Comparison of ENCODE assay signal across 8 cellular contexts in genomic region chr5:52798952-52799351, GRCh38. TPM values are rescaled to one million over a fixed set of nuclear protein-coding genes. Genes with fewer than 3 reads are reported as not detected.
DNase-seq lines count a peak whose midpoint lies in the region; ATAC-seq and TF ChIP-seq lines count a peak whose summit lies in the region.

No MANE protein-coding gene starts in this region.

- intact Hi-C loops in esophagus squamous epithelium (cut with DNase I) (no loop called here), psoas muscle (cut with DNase I) (loop anchor here in 1 of 2 donors (10.0 kb wide), 1 partner anchor 296 kb away; no protein-coding TSS in a partner anchor)

- WGBS in esophagus squamous epithelium, 2 donors = 7 to 9% methylated on average over 4 of the region's 4 CpGs
- 1 to 9% (median 5%) methylated on average over 4 of the region's 4 CpGs for WGBS in psoas muscle, 3 donors

- H3K9me3 ChIP-seq in esophagus squamous epithelium = no peaks in the 10 kb centered on the region
- H3K9me3 ChIP-seq in psoas muscle = no peaks in the 10 kb centered on the region

- H3K4me1 ChIP-seq in esophagus squamous epithelium (peaks cover 24 to 91% (median 32%) of the 10 kb centered on the region in 3 donors), psoas muscle (peaks cover 29% of the 10 kb centered on the region)

- H3K27me3 ChIP-seq in esophagus squamous epithelium (no peaks in the 10 kb centered on the region), psoas muscle (ENCODE audit: insufficient read depth in 3 of 3, low read length in 2 of 3) (no peaks in the 10 kb centered on the region)

- peaks cover 0 to 9% (median 0%) of the 10 kb centered on the region in 3 donors for H3K36me3 ChIP-seq in esophagus squamous epithelium
- peaks cover 0 to 10% of the 10 kb centered on the region in 2 donors for H3K36me3 ChIP-seq in psoas muscle (ENCODE audit: insufficient read depth in 1 of 2, low read depth in 1 of 2)

- peak overlapping the region; percentile 66 for H3K4me3 ChIP-seq in GM12865 (ENCODE audit: low read depth, low read length)
- peak overlapping the region; percentile 50 to 83 (median 72) for H3K4me3 ChIP-seq in esophagus squamous epithelium
- peak overlapping the region; percentile 83 for H3K4me3 ChIP-seq in psoas muscle

- ATAC-seq in psoas muscle (no peak), omental fat pad (ENCODE audit: low FRiP score) (no peak), GM19397 (IDR thresholded peaks at IDR 0.05; ENCODE audit: unreplicated experiment) (no peak)

- TF ChIP-seq POLR2A in esophagus squamous epithelium (IDR thresholded peaks at IDR 0.05) = no peak

- H3K27ac ChIP-seq in esophagus squamous epithelium (peak overlapping the region; percentile 88 to 97 (median 94)), psoas muscle (peak overlapping the region; percentile 94)

- no peak for TF ChIP-seq CTCF in GM12865 (IDR thresholded peaks at IDR 0.05; ENCODE audit: insufficient read depth, low read depth, low read length, missing control alignments)
- no peak for TF ChIP-seq CTCF in esophagus squamous epithelium (IDR thresholded peaks at IDR 0.05)
- no peak for TF ChIP-seq CTCF in psoas muscle (IDR thresholded peaks at IDR 0.05)
- no peak for TF ChIP-seq CTCF in omental fat pad (IDR thresholded peaks at IDR 0.05)

- DNase-seq in GM12865 (ENCODE audit: low read depth) (no peak), RPMI8226 (peak; percentile 11), esophagus squamous epithelium (lab: John Stamatoyannopoulos, UW) (no peak), psoas muscle (no peak), omental fat pad (ENCODE audit: low spot score) (no peak)
- DNase-seq in stimulated activated naive CD4-positive, alpha-beta T cell treated with Interleukin-2 at 50 U/mL for 16 hours (lab: John Stamatoyannopoulos, UW) = no peak
- no peak for DNase-seq in activated CD4-positive, alpha-beta T cell treated with anti-CD3 and anti-CD28 coated beads, Interleukin-2, amount 50 U/mL, for 48 hours

RNA-seq across cellular contexts. Expression of gene ITGA1, which starts 11.2 kb away (rescaled TPM):
- total RNA-seq in esophagus squamous epithelium = 10 to 100 TPM in 3 of 4 donors, 1 to 10 TPM in 1; 9.3 to 88.9 (median 17.6) TPM
- total RNA-seq in psoas muscle = 10 to 100 TPM; 13.0 to 29.3 (median 17.4) TPM
- polyA plus RNA-seq in psoas muscle = 1 to 10 TPM; 3.4 to 3.7 (median 3.5) TPM
- 100 to 1,000 TPM in 1 of 4 donors, 10 to 100 TPM in 3; 23.0 to 181 (median 55.0) TPM for total RNA-seq in omental fat pad

RNA-seq across cellular contexts. Expression of gene PELO, which starts 11.2 kb away (rescaled TPM):
- 10 to 100 TPM; 10.4 to 25.6 (median 14.6) TPM for total RNA-seq in esophagus squamous epithelium
- 10 to 100 TPM; 24.8 to 30.1 (median 25.3) TPM for total RNA-seq in psoas muscle
- 10 to 100 TPM; 13.1 to 26.7 (median 26.6) TPM for polyA plus RNA-seq in psoas muscle
- 10 to 100 TPM; 11.9 to 33.2 (median 30.7) TPM for total RNA-seq in omental fat pad
